16 cellular contexts compared by ENCODE assay signal in the genomic region with DNA sequence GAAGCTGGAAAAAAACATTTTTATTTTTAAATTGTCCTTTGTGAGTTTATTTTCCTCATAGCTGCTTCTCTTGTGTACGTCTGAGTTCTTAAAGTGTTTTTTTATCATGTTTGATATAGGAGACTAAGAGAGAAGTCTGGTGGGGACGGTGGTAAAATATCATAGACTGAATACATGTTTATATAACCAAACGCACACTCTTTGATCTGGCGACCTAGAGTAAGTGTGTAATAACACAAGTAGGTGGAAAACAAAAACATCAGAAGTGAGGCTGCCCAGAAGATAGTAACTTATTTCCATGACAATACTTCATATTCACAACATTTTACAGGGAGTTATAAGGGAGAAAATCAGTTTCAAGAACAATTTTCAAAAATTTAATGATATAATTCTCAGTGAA.
"Had no signal": no experiment of that assay in that cellular context is flagged by ENCODE, and none has a peak within 500 bp of the region (broad histone marks: within the 10 kb centered on the region; RNA-seq: fewer than 3 reads in every experiment).

No MANE protein-coding gene starts in this region.

- H3K4me3 Mint-ChIP-seq: activated naive CD4-positive, alpha-beta T cell treated with anti-CD3 and anti-CD28 coated beads, Interleukin-2, amount 10 ng/mL, durations not matched to agents 7 days and 5 days; activated T-helper 17 cell treated with anti-CD3 and anti-CD28 coated beads, Interleukin-2, amount 50 U/mL, for 72 hours; central memory CD8-positive, alpha-beta T cell; effector memory CD8-positive, alpha-beta T cell; naive B cell had no signal

- H3K27me3 ChIP-seq: right atrium auricular region, transverse colon had no signal

- DNase-seq: activated CD4-positive, alpha-beta T cell treated with anti-CD3 and anti-CD28 coated beads, Interleukin-2, amount 50 U/mL, for 4 hours; activated CD4-positive, CD25-positive, alpha-beta regulatory T cell treated with anti-CD3 and anti-CD28 coated beads, Interleukin-2, amount 50 U/mL, for 72 hours; activated naive CD4-positive, alpha-beta T cell treated with anti-CD3 and anti-CD28 coated beads, Interleukin-2, amount 10 ng/mL, durations not matched to agents 7 days and 5 days; dermis blood vessel endothelial cell; effector memory CD8-positive, alpha-beta T cell; naive B cell; stimulated activated CD4-positive, alpha-beta T cell treated with anti-CD3 and anti-CD28 coated beads, Interleukin-4, amount 100 ng/mL, for 24 hours; stimulated activated naive CD4-positive, alpha-beta T cell; T-helper 9 cell; transverse colon had no signal

- H3K27ac Mint-ChIP-seq: activated naive CD4-positive, alpha-beta T cell treated with anti-CD3 and anti-CD28 coated beads, Interleukin-2, amount 10 ng/mL, durations not matched to agents 7 days and 5 days; activated T-helper 17 cell treated with anti-CD3 and anti-CD28 coated beads, Interleukin-2, amount 50 U/mL, for 72 hours; effector memory CD8-positive, alpha-beta T cell; naive B cell had no signal

- H3K4me1 Mint-ChIP-seq: activated naive CD4-positive, alpha-beta T cell treated with anti-CD3 and anti-CD28 coated beads, Interleukin-2, amount 10 ng/mL, durations not matched to agents 7 days and 5 days; activated T-helper 17 cell treated with anti-CD3 and anti-CD28 coated beads, Interleukin-2, amount 50 U/mL, for 72 hours; central memory CD8-positive, alpha-beta T cell; naive B cell had no signal

- H3K4me1 ChIP-seq: right atrium auricular region, transverse colon had no signal

- H3K4me3 ChIP-seq: lung, right atrium auricular region, skin epidermis, transverse colon had no signal

- ATAC-seq: activated T-helper 17 cell treated with anti-CD3 and anti-CD28 coated beads, Interleukin-2, amount 50 U/mL, for 72 hours; effector memory CD8-positive, alpha-beta T cell had no signal

- H3K36me3 Mint-ChIP-seq: activated naive CD4-positive, alpha-beta T cell treated with anti-CD3 and anti-CD28 coated beads, Interleukin-2, amount 10 ng/mL, durations not matched to agents 7 days and 5 days; naive B cell had no signal

- H3K36me3 ChIP-seq: right atrium auricular region, transverse colon had no signal

- H3K9me3 ChIP-seq: transverse colon had no signal

- H3K27ac ChIP-seq: epithelial cell of prostate, skin epidermis, transverse colon had no signal

- H3K27me3 Mint-ChIP-seq: activated naive CD4-positive, alpha-beta T cell treated with anti-CD3 and anti-CD28 coated beads, Interleukin-2, amount 10 ng/mL, durations not matched to agents 7 days and 5 days; activated T-helper 17 cell treated with anti-CD3 and anti-CD28 coated beads, Interleukin-2, amount 50 U/mL, for 72 hours; central memory CD8-positive, alpha-beta T cell; effector memory CD8-positive, alpha-beta T cell; naive B cell had no signal
